In genomic region chr12:107091989-107092641, GRCh38 we compare ENCODE assay signal across 8 cellular contexts. TPM values are rescaled to one million over a fixed set of nuclear protein-coding genes. Genes with fewer than 3 reads are reported as not detected.
DNase-seq lines count a peak whose midpoint lies in the region; ATAC-seq and TF ChIP-seq lines count a peak whose summit lies in the region.

No MANE protein-coding gene starts in this region.

- peaks cover 5% of the 10 kb centered on the region for H3K79me2 ChIP-seq in parathyroid adenoma

- H3K4me2 ChIP-seq in parathyroid adenoma (ENCODE audit: low read length) = peak overlapping the region; percentile 100

- ATAC-seq in heart left ventricle = peak in 3 of 4 donors; percentile 8 to 32 (median 25)
- ATAC-seq in HG02642 (IDR thresholded peaks at IDR 0.05; ENCODE audit: poor library complexity, unreplicated experiment) = no peak

- no peak for TF ChIP-seq POLR2A in heart left ventricle (IDR thresholded peaks at IDR 0.05)

- H3K27ac ChIP-seq in adipose tissue (ENCODE audit: low read depth, low read length) = peak overlapping the region; percentile 46
- H3K27ac ChIP-seq in heart left ventricle = peak overlapping the region; percentile 72 to 99 (median 95)
- H3K27ac ChIP-seq in parathyroid adenoma = peak overlapping the region; percentile 81

- H3K9ac ChIP-seq in parathyroid adenoma = no peak overlapping the region

- peaks cover 0 to 30% (median 18%) of the 10 kb centered on the region in 12 donors for H3K4me1 ChIP-seq in heart left ventricle
- H3K4me1 ChIP-seq in parathyroid adenoma = peaks cover 14% of the 10 kb centered on the region

- intact Hi-C loops in heart left ventricle (cut with DNase I) = loop anchor here in 8 of 10 donors (1.0 to 10.0 kb wide), 11 partner anchors 67 to 319 kb away; partner anchors contain the start of genes MTERF2 (in 6 of the 8) and TMEM263 (in 4 of the 8)

- TF ChIP-seq CTCF in heart left ventricle (IDR thresholded peaks at IDR 0.05) (peak; percentile 47 to 80 (median 68)), parathyroid adenoma (IDR thresholded peaks at IDR 0.05) (peak; percentile 76)

- H3K4me3 ChIP-seq in heart left ventricle (peak overlapping the region; percentile 73 to 98 (median 86)), parathyroid adenoma (ENCODE audit: low read depth, low read length) (peak overlapping the region; percentile 98)

- 0 to 1% (median 0%) methylated on average over 6 of the region's 6 CpGs for WGBS in adipose tissue, 3 donors
- 0 to 2% (median 0%) methylated on average over 6 of the region's 6 CpGs for WGBS in heart left ventricle, 4 donors

- H3K9me3 ChIP-seq in heart left ventricle = peaks cover 0 to 6% (median 0%) of the 10 kb centered on the region in 12 donors
- no peaks in the 10 kb centered on the region for H3K9me3 ChIP-seq in parathyroid adenoma (ENCODE audit: control insufficient read depth, low read length)

- H3K27me3 ChIP-seq in heart left ventricle = no peaks in the 10 kb centered on the region
- no peaks in the 10 kb centered on the region for H3K27me3 ChIP-seq in parathyroid adenoma (ENCODE audit: control insufficient read depth, insufficient read depth, low read length)

- peak overlapping the region; percentile 98 for H2AFZ ChIP-seq in parathyroid adenoma

- H3K36me3 ChIP-seq in heart left ventricle = no peaks in the 10 kb centered on the region
- no peaks in the 10 kb centered on the region for H3K36me3 ChIP-seq in parathyroid adenoma (ENCODE audit: control insufficient read depth, insufficient read depth, low read length)

- DNase-seq in DMS153 (lab: John Stamatoyannopoulos, UW) (peak; percentile 63), HT-29 (ENCODE audit: low spot score) (peak; percentile 95), NCI-H748 (lab: John Stamatoyannopoulos, UW; ENCODE audit: unreplicated experiment) (peak; percentile 90), heart left ventricle (peak in 1 of 5 donors; percentile 14), GM19240 (ENCODE audit: insufficient read length, low spot score) (no peak)

RNA-seq across cellular contexts. Expression of gene CRY1, which starts 1.2 kb away (rescaled TPM):
- 24.4 and 27.1 TPM in 2 replicates for total RNA-seq in HT-29 (2014; rRNA removed; shearing (Covaris generic))
- polyA plus RNA-seq in adipose tissue (10 to 100 TPM in 1 of 3 donors, 1 to 10 TPM in 2; 6.1 to 12.8 (median 7.0) TPM), heart left ventricle (10 to 100 TPM in 1 of 2 donors, 1 to 10 TPM in 1; 4.3 to 20.7 TPM)
- total RNA-seq in heart left ventricle = 10 to 100 TPM in 5 of 9 donors, 1 to 10 TPM in 4; 6.7 to 20.4 (median 12.0) TPM
